ENCODE assay signal across 22 cellular contexts in the genomic region with DNA sequence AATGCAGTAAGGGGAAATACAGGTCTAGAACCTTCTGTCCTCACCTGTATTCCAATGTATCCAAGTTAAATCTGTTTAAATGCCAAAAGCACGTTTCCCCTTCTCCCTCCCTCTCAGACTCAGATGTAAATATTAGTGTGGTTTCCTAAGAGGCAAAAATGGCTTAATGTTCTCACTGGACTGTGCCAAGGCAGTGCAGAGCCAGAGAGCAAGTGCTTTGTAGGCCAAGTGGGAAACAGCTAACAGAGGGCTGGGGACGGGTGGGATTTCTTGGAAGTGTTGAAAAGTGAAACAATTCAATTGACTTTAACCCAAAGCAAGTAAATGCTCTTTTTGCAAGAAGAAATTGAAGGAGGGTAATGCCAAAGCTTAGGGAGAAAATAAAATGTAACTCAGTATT.
"Had no signal": no experiment of that assay in that cellular context is flagged by ENCODE, and none has a peak within 500 bp of the region (broad histone marks: within the 10 kb centered on the region; RNA-seq: fewer than 3 reads in every experiment).

No MANE protein-coding gene starts in this region.

- H3K4me3 ChIP-seq: adrenal gland, esophagus squamous epithelium, right lobe of liver, skin epidermis, stomach had no signal

- H3K4me1 ChIP-seq: adrenal gland had no signal

- H3K9me3 ChIP-seq: adrenal gland, esophagus squamous epithelium, right lobe of liver, stomach had no signal

- ATAC-seq: activated CD4-positive, CD25-positive, alpha-beta regulatory T cell treated with anti-CD3 and anti-CD28 coated beads, Interleukin-2, amount 50 U/mL, for 24 hours; right lobe of liver; SK-N-SH treated with all-trans-retinoic acid at 6 μM for 48 hours; stimulated activated memory B cell treated with anti-CD40 and anti-IgM and Interleukin-4, amounts not matched to agents 10 μg/mL and 1 μg/mL and 100 μg/mL, for 72 hours; T-helper 17 cell had no signal

- H3K27ac ChIP-seq: adrenal gland, right lobe of liver, WERI-Rb-1 had no signal

- H3K27me3 ChIP-seq: adrenal gland, esophagus squamous epithelium, right lobe of liver, stomach had no signal

- DNase-seq: activated CD4-positive, alpha-beta T cell treated with anti-CD3 and anti-CD28 coated beads for 48 hours; activated CD4-positive, alpha-beta T cell treated with anti-CD3 and anti-CD28 coated beads, Interleukin-2, amount 50 U/mL, for 48 hours; activated CD8-positive, alpha-beta memory T cell treated with anti-CD3 and anti-CD28 coated beads for 24 hours; activated effector memory CD4-positive, alpha-beta T cell treated with Interleukin-2 at 50 U/mL for 16 hours; activated naive CD4-positive, alpha-beta T cell treated with Interleukin-2 at 50 U/mL for 16 hours; adrenal gland; central memory CD4-positive, alpha-beta T cell; esophagus squamous epithelium; foreskin melanocyte; islet precursor cell; midbrain; posterior cingulate gyrus; right lobe of liver; stimulated activated CD4-positive, alpha-beta T cell treated with anti-CD3 and anti-CD28 coated beads, Interleukin-4, amount 100 ng/mL, for 24 hours; stomach; T-helper 17 cell; T1000; WERI-Rb-1 had no signal

- H3K36me3 ChIP-seq: WERI-Rb-1 had no signal
